8 cellular contexts compared by ENCODE assay signal in genomic region chr1:109655624-109656519, GRCh38. TPM values are rescaled to one million over a fixed set of nuclear protein-coding genes. Genes with fewer than 3 reads are reported as not detected.
DNase-seq lines count a peak whose midpoint lies in the region; ATAC-seq lines count a peak whose summit lies in the region.

GSTM4 (plus strand) TSS chr1:109656099; CDS start chr1:109656390, 291 bp downstream.

- H3K9me3 Mint-ChIP-seq in activated naive CD4-positive, alpha-beta T cell treated with anti-CD3 and anti-CD28 coated beads, Interleukin-2, amount 10 ng/mL, durations not matched to agents 7 days and 5 days: no peaks in the 10 kb centered on the region

- H3K4me1 Mint-ChIP-seq in activated naive CD4-positive, alpha-beta T cell treated with anti-CD3 and anti-CD28 coated beads, Interleukin-2, amount 10 ng/mL, durations not matched to agents 7 days and 5 days: peaks cover 21% of the 10 kb centered on the region

- ATAC-seq in GM21423 (IDR thresholded peaks at IDR 0.05; ENCODE audit: unreplicated experiment): peak; percentile 94

- CTCF ChIA-PET in activated naive CD4-positive, alpha-beta T cell treated with anti-CD3 and anti-CD28 coated beads, Interleukin-2, amount 10 ng/mL, durations not matched to agents 7 days and 5 days (lab: Charles Lee): interaction anchor here (1.0 to 1.8 kb wide), 3 partner anchors 15 to 329 kb away, joined by 3 to 15 read pairs (median 3); partner anchors contain the start of gene AHCYL1

- H3K4me3 Mint-ChIP-seq in activated naive CD4-positive, alpha-beta T cell treated with anti-CD3 and anti-CD28 coated beads, Interleukin-2, amount 10 ng/mL, durations not matched to agents 7 days and 5 days: peak within 1 kb of the TSS; percentile 84

- DNase-seq in DMS79 (lab: John Stamatoyannopoulos, UW) (peak; percentile 55), HuH-7.5 (ENCODE audit: low spot score) (peak; percentile 80), SK-N-DZ (ENCODE audit: low spot score) (peak; percentile 72), globus pallidus (ENCODE audit: low spot score) (peak; percentile 72), nucleus accumbens (lab: John Stamatoyannopoulos, UW) (peak in 52 of 56 donors; percentile 26 to 89 (median 68)), superior temporal gyrus (ENCODE audit: extremely low spot score) (peak; percentile 66)
- peak; percentile 80 for DNase-seq in activated naive CD4-positive, alpha-beta T cell treated with anti-CD3 and anti-CD28 coated beads, Interleukin-2, amount 10 ng/mL, durations not matched to agents 7 days and 5 days

- peak within 1 kb of the TSS; percentile 71 for H3K27ac Mint-ChIP-seq in activated naive CD4-positive, alpha-beta T cell treated with anti-CD3 and anti-CD28 coated beads, Interleukin-2, amount 10 ng/mL, durations not matched to agents 7 days and 5 days

- no peaks in the 10 kb centered on the region for H3K36me3 Mint-ChIP-seq in activated naive CD4-positive, alpha-beta T cell treated with anti-CD3 and anti-CD28 coated beads, Interleukin-2, amount 10 ng/mL, durations not matched to agents 7 days and 5 days

- peaks cover 42% of the 10 kb centered on the region for H3K27me3 Mint-ChIP-seq in activated naive CD4-positive, alpha-beta T cell treated with anti-CD3 and anti-CD28 coated beads, Interleukin-2, amount 10 ng/mL, durations not matched to agents 7 days and 5 days

RNA-seq across cellular contexts. Expression of gene GSTM4, which starts in this region (rescaled TPM):
- polyA plus RNA-seq in SK-N-DZ (2014; cell fraction: cytosol; rRNA removed): 12.5 and 23.6 TPM in 2 replicates
- polyA plus RNA-seq in SK-N-DZ (2014; cell fraction: nucleus; rRNA removed): 9.8 and 15.2 TPM in 2 replicates

Comparison
In these comparisons a context has a peak if more than half of its experiments do, and no peak if none do; other contexts are left out.
1. Peak in every context shown above with its lines: DNase-seq and ATAC-seq.